Comparison of ENCODE assay signal across 8 cellular contexts in the genomic region with DNA sequence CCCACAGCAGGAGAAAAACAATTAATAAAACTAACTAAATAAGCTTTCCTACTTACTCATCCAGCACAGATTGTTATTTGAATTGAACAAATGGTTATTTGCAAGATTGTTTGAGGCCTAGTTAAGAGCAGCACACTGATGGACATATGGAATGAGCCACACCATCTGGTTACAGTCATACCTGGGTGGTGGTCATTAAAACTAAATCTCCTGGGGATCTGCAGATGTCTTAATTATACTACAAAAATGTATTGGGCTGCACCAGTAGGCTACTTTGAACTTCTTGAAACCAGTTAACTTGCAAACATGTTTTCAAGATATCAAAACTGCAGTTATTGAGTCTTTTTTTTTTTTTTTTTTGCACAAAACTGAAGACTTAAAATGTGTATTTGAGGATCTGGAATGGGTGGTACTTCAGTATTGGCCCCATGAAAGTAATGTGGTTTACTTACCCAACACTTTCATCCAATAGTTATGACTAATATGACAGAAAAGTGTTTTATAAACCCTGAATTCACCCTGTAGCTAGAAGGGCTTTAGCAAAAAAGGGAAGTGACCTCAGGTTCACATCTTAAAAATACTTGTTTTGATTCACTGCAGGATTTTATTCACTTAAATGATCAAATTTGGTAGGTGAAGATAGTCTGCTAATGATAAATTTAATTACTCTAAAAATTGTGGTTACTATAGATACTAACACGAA. TPM values are rescaled to one million over a fixed set of nuclear protein-coding genes. Genes with fewer than 3 reads are reported as not detected.
A peak's percentile ranks its signal among the peaks of the same experiment; 100 is the strongest.
DNase-seq lines count a peak whose midpoint lies in the region; ATAC-seq, FAIRE-seq and TF ChIP-seq lines count a peak whose summit lies in the region.

No MANE protein-coding gene starts in this region.

- peak overlapping the region in 1 of 2 donors; percentile 41 for H3K4me3 Mint-ChIP-seq in stimulated activated naive B cell treated with anti-CD40 and anti-IgM and Interleukin-4, amounts not matched to agents 10 μg/mL and 1 μg/mL and 100 μg/mL, for 72 hours

- H3K36me3 ChIP-seq in Panc1 (ENCODE audit: control insufficient read depth, insufficient read depth, low read length), result no peaks in the 10 kb centered on the region; the same call in 1 of the 2 replicates

- no peaks in the 10 kb centered on the region for H3K27me3 Mint-ChIP-seq in stimulated activated naive B cell treated with anti-CD40 and anti-IgM and Interleukin-4, amounts not matched to agents 10 μg/mL and 1 μg/mL and 100 μg/mL, for 72 hours

- H3K27me3 ChIP-seq in Panc1 (ENCODE audit: control insufficient read depth, insufficient read depth, low read length), result no peaks in the 10 kb centered on the region

- peaks cover 0 to 10% of the 10 kb centered on the region in 2 donors for H3K9me3 Mint-ChIP-seq in activated naive CD4-positive, alpha-beta T cell treated with anti-CD3 and anti-CD28 coated beads, Interleukin-2, amount 50 U/mL, for 72 hours
- peaks cover 0 to 2% of the 10 kb centered on the region in 2 donors for H3K9me3 Mint-ChIP-seq in stimulated activated naive B cell treated with anti-CD40 and anti-IgM and Interleukin-4, amounts not matched to agents 10 μg/mL and 1 μg/mL and 100 μg/mL, for 72 hours

- no peak for DNase-seq in activated naive CD4-positive, alpha-beta T cell treated with anti-CD3 and anti-CD28 coated beads, Interleukin-2, amount 50 U/mL, for 72 hours (ENCODE audit: low spot score in 2 of 2)
- no peak for DNase-seq in activated naive CD4-positive, alpha-beta T cell (lab: John Stamatoyannopoulos, UW)
- DNase-seq in Panc1 (ENCODE audit: low read depth, low spot score), result no peak
- no peak for DNase-seq in stimulated activated naive B cell treated with anti-CD40 and anti-IgM and Interleukin-4, amounts not matched to agents 10 μg/mL and 1 μg/mL and 100 μg/mL, for 72 hours
- DNase-seq in NCI-H146 treated with DMSO at 0.1 percent for 48 hours (lab: John Stamatoyannopoulos, UW; ENCODE audit: unreplicated experiment), result no peak
- no peak for DNase-seq in activated CD4-positive, alpha-beta T cell treated with anti-CD3 and anti-CD28 coated beads, Interleukin-2, amount 50 U/mL, for 4 hours
- no peak for DNase-seq in frontal cortex (ENCODE audit: low spot score in 2 of 2)

- TSS peak; percentile 4 for BruUV-seq in Panc1 (replicated peaks; lab: Mats Ljungman, UMichigan)

- peaks cover 8 to 26% of the 10 kb centered on the region in 2 donors for H3K36me3 Mint-ChIP-seq in activated naive CD4-positive, alpha-beta T cell treated with anti-CD3 and anti-CD28 coated beads, Interleukin-2, amount 50 U/mL, for 72 hours
- H3K36me3 Mint-ChIP-seq in stimulated activated naive B cell treated with anti-CD40 and anti-IgM and Interleukin-4, amounts not matched to agents 10 μg/mL and 1 μg/mL and 100 μg/mL, for 72 hours, result peaks cover 16 to 27% of the 10 kb centered on the region in 2 donors

- in situ Hi-C loops in Panc1 (cut with HindIII; ENCODE audit: low pct_unique_long_range_greater_than_20kb, low sequenced_read_pairs), result no loop called here

- no peak overlapping the region for H3K27ac ChIP-seq in Panc1 (ENCODE audit: low read length)

- H3K9me3 ChIP-seq in Panc1 (ENCODE audit: control insufficient read depth, insufficient read depth, low read depth, low read length), result peaks cover 11% of the 10 kb centered on the region; the same call in 1 of the 2 replicates

- intact Hi-C loops in Panc1 (cut with micrococcal nuclease; ENCODE audit: unreplicated experiment), result no loop called here

- CTCF ChIA-PET in Panc1 (lab: Charles Lee), result no interaction called here

- FAIRE-seq in frontal cortex (lab: Jason Lieb, UNC), result no peak

- H3K4me3 ChIP-seq in Panc1 (ENCODE audit: low read depth in 2 of 2, low read length in 2 of 2), result no peak overlapping the region

- peak overlapping the region; percentile 18 to 86 for H3K27ac Mint-ChIP-seq in activated naive CD4-positive, alpha-beta T cell treated with anti-CD3 and anti-CD28 coated beads, Interleukin-2, amount 50 U/mL, for 72 hours
- peak overlapping the region; percentile 84 for H3K27ac Mint-ChIP-seq in stimulated activated naive B cell treated with anti-CD40 and anti-IgM and Interleukin-4, amounts not matched to agents 10 μg/mL and 1 μg/mL and 100 μg/mL, for 72 hours

- no peak for TF ChIP-seq CTCF in Panc1 (IDR thresholded peaks at IDR 0.05)

- POLR2A ChIA-PET in Panc1 (lab: Charles Lee), result no interaction called here

- peaks cover 19% of the 10 kb centered on the region; the same call in 1 of the 2 replicates for H3K4me1 ChIP-seq in Panc1 (ENCODE audit: control insufficient read depth, insufficient read depth, low read length)

- H3K4me1 Mint-ChIP-seq in stimulated activated naive B cell treated with anti-CD40 and anti-IgM and Interleukin-4, amounts not matched to agents 10 μg/mL and 1 μg/mL and 100 μg/mL, for 72 hours, result peaks cover 30 to 65% of the 10 kb centered on the region in 2 donors

- peak; percentile 72 for ATAC-seq in activated naive CD4-positive, alpha-beta T cell treated with anti-CD3 and anti-CD28 coated beads, Interleukin-2, amount 50 U/mL, for 72 hours
- ATAC-seq in HG03039 (IDR thresholded peaks at IDR 0.05; ENCODE audit: unreplicated experiment), result peak; percentile 69
- ATAC-seq in Panc1, result no peak
- peak; percentile 95 to 97 for ATAC-seq in stimulated activated naive B cell treated with anti-CD40 and anti-IgM and Interleukin-4, amounts not matched to agents 10 μg/mL and 1 μg/mL and 100 μg/mL, for 72 hours (replicated peaks)

RNA-seq across cellular contexts. Expression of gene AGFG1, which starts 10.8 kb away (rescaled TPM):
- total RNA-seq in activated naive CD4-positive, alpha-beta T cell treated with anti-CD3 and anti-CD28 coated beads, Interleukin-2, amount 50 U/mL, for 72 hours, result 100 to 1,000 TPM in 1 of 2 donors, 10 to 100 TPM in 1; 63.3 to 219 TPM
- total RNA-seq in Panc1 (2021; ENCODE audit: unreplicated experiment) (98.5 TPM), frontal cortex (73.0 TPM)
- 52.1 TPM for polyA plus RNA-seq in Panc1 (2012; ENCODE audit: insufficient read length)
